ENCODE assay signal across 12 cellular contexts in genomic region chr6:109351231-109352132, GRCh38. TPM values are rescaled to one million over a fixed set of nuclear protein-coding genes. Genes with fewer than 3 reads are reported as not detected.
A peak's percentile ranks its signal among the peaks of the same experiment; 100 is the strongest.
DNase-seq lines count a peak whose midpoint lies in the region; ATAC-seq and TF ChIP-seq lines count a peak whose summit lies in the region.
"Had no signal": no experiment of that assay in that cellular context is flagged by ENCODE, and none has a peak within 500 bp of the region (broad histone marks: within the 10 kb centered on the region; RNA-seq: fewer than 3 reads in every experiment).

No MANE protein-coding gene starts in this region.

- no peaks in the 10 kb centered on the region for H3K27me3 ChIP-seq in gastrocnemius medialis
- H3K27me3 ChIP-seq: sigmoid colon had no signal

- no peak overlapping the region for H3K4me3 Mint-ChIP-seq in activated T-cell treated with anti-CD3 and anti-CD28 coated beads, Interleukin-2, amount 50 U/mL, for 24 hours
- H3K4me3 Mint-ChIP-seq: T-helper 17 cell had no signal

- ATAC-seq in gastrocnemius medialis = peak; percentile 82 to 84
- ATAC-seq: T-helper 17 cell had no signal

- no peaks in the 10 kb centered on the region for H3K9me3 Mint-ChIP-seq in activated T-cell treated with anti-CD3 and anti-CD28 coated beads, Interleukin-2, amount 50 U/mL, for 24 hours

- H3K4me1 ChIP-seq in gastrocnemius medialis = peaks cover 19 to 26% of the 10 kb centered on the region in 2 donors

- H3K27ac Mint-ChIP-seq in activated T-cell treated with anti-CD3 and anti-CD28 coated beads, Interleukin-2, amount 50 U/mL, for 24 hours = no peak overlapping the region
- H3K27ac Mint-ChIP-seq: T-helper 17 cell had no signal

- TF ChIP-seq POLR2A in gastrocnemius medialis (IDR thresholded peaks at IDR 0.05) = no peak

- peak overlapping the region in 2 of 4 donors; percentile 38 to 44 for H3K27ac ChIP-seq in gastrocnemius medialis
- H3K27ac ChIP-seq: KMS-11, sigmoid colon, thoracic aorta had no signal

- peaks cover 55% of the 10 kb centered on the region for H3K36me3 Mint-ChIP-seq in activated T-cell treated with anti-CD3 and anti-CD28 coated beads, Interleukin-2, amount 50 U/mL, for 24 hours (ENCODE audit: low read depth)

- H3K9me3 ChIP-seq in gastrocnemius medialis = no peaks in the 10 kb centered on the region
- H3K9me3 ChIP-seq: thoracic aorta had no signal

- intact Hi-C loops in gastrocnemius medialis (cut with DNase I; ENCODE audit: low total_unique reads) = no loop called here

- TF ChIP-seq CTCF in gastrocnemius medialis (IDR thresholded peaks at IDR 0.05 in 4 of 5, conservative IDR thresholded peaks at IDR 0.05 in 1 of 5) = no peak

- peaks cover 0 to 35% of the 10 kb centered on the region in 2 donors for H3K36me3 ChIP-seq in gastrocnemius medialis

- DNase-seq in EH (ENCODE audit: low read depth) (peak; percentile 46), OCI-M1 (lab: John Stamatoyannopoulos, UW) (peak; percentile 29), fibroblast of peridontal ligament (ENCODE audit: extremely low read depth) (peak; percentile 45), gastrocnemius medialis (peak in 1 of 2 donors; percentile 37), NCI-H2227 treated with DMSO at 0.1 percent for 48 hours (lab: John Stamatoyannopoulos, UW) (no peak), NCI-H2171 (lab: John Stamatoyannopoulos, UW) (no peak)
- DNase-seq in activated T-cell treated with anti-CD3 and anti-CD28 coated beads, Interleukin-2, amount 50 U/mL, for 24 hours = no peak
- DNase-seq: DMS153, sigmoid colon, T-helper 17 cell had no signal

- H3K4me3 ChIP-seq in gastrocnemius medialis = no peak overlapping the region
- H3K4me3 ChIP-seq: sigmoid colon, thoracic aorta had no signal

- H3K4me1 Mint-ChIP-seq in activated T-cell treated with anti-CD3 and anti-CD28 coated beads, Interleukin-2, amount 50 U/mL, for 24 hours (ENCODE audit: low read depth) = no peaks in the 10 kb centered on the region

- no peaks in the 10 kb centered on the region for H3K27me3 Mint-ChIP-seq in activated T-cell treated with anti-CD3 and anti-CD28 coated beads, Interleukin-2, amount 50 U/mL, for 24 hours
- H3K27me3 Mint-ChIP-seq: T-helper 17 cell had no signal

- in situ Hi-C loops in gastrocnemius medialis (cut with MboI; ENCODE audit: low sequenced_read_pairs in 4 of 4) = no loop called here

RNA-seq across cellular contexts. Expression of gene CD164, which starts 30.8 kb away (rescaled TPM):
- 100 to 1,000 TPM in 3 of 4 donors, 10 to 100 TPM in 1; 50.1 to 134 (median 117) TPM for total RNA-seq in gastrocnemius medialis

Comparison
In these comparisons a context has a peak if more than half of its experiments do, and no peak if none do; other contexts are left out.
1. DNase-seq: peak in EH (single experiment), OCI-M1 (single experiment) and fibroblast of peridontal ligament (single experiment); none in activated T-cell treated with anti-CD3 and anti-CD28 coated beads, Interleukin-2, amount 50 U/mL, for 24 hours (single experiment), NCI-H2227 treated with DMSO at 0.1 percent for 48 hours (single experiment) and NCI-H2171 (single experiment).